Comparison of ENCODE assay signal across 8 cellular contexts in genomic region chr11:103202048-103202651, GRCh38.
DNase-seq lines count a peak whose midpoint lies in the region; ATAC-seq and TF ChIP-seq lines count a peak whose summit lies in the region.

No MANE protein-coding gene starts in this region.

- POLR2A ChIA-PET in CD8-positive, alpha-beta T cell (lab: Charles Lee) = no interaction called here

- H3K4me3 ChIP-seq in Karpas-422 (ENCODE audit: low read length) = no peak overlapping the region
- H3K4me3 ChIP-seq in kidney epithelial cell (ENCODE audit: low read depth, low read length) = no peak overlapping the region
- no peak overlapping the region for H3K4me3 ChIP-seq in CD8-positive, alpha-beta T cell (ENCODE audit: low read depth, low read length)

- no peaks in the 10 kb centered on the region for H3K79me2 ChIP-seq in Karpas-422 (ENCODE audit: low read length)

- no peaks in the 10 kb centered on the region for H3K9me3 Mint-ChIP-seq in Calu3 (ENCODE audit: low read depth, unreplicated experiment)
- no peaks in the 10 kb centered on the region for H3K9me3 Mint-ChIP-seq in CD8-positive, alpha-beta T cell

- H4K20me1 ChIP-seq in Karpas-422 (ENCODE audit: insufficient read depth, low read depth, low read length) = no peaks in the 10 kb centered on the region

- H3K4me2 ChIP-seq in Karpas-422 (ENCODE audit: low read depth, low read length, poor library complexity, severe bottlenecking) = no peak overlapping the region

- H3K27ac Mint-ChIP-seq in Calu3 (ENCODE audit: unreplicated experiment) = no peak overlapping the region
- H3K27ac Mint-ChIP-seq in CD8-positive, alpha-beta T cell = no peak overlapping the region

- no peaks in the 10 kb centered on the region for H3K36me3 ChIP-seq in Karpas-422 (ENCODE audit: insufficient read depth, low read length)
- H3K36me3 ChIP-seq in kidney epithelial cell (ENCODE audit: control insufficient read depth, insufficient read depth, low read length) = no peaks in the 10 kb centered on the region
- no peaks in the 10 kb centered on the region for H3K36me3 ChIP-seq in CD8-positive, alpha-beta T cell (ENCODE audit: insufficient read depth, low read length)

- CTCF ChIA-PET in Calu3 (lab: Charles Lee) = interaction anchor here (0.5 to 0.8 kb wide), 3 partner anchors 160 to 407 kb away, joined by 4 to 6 read pairs (median 4); no protein-coding TSS in a partner anchor
- CTCF ChIA-PET in CD8-positive, alpha-beta T cell (lab: Charles Lee) = no interaction called here

- DNase-seq in DMS53 treated with DMSO at 0.1 percent for 48 hours (lab: John Stamatoyannopoulos, UW; ENCODE audit: unreplicated experiment) (peak; percentile 71), Karpas-422 (peak; percentile 83), kidney epithelial cell (ENCODE audit: low read depth) (no peak), Calu3 (no peak)
- no peak for DNase-seq in stimulated activated CD4-positive, alpha-beta T cell treated with anti-CD3 and anti-CD28 coated beads, Interleukin-1b, Interleukin-23, amount 100 ng/mL, for 48 hours
- DNase-seq in CD8-positive, alpha-beta T cell = no peak

- no peaks in the 10 kb centered on the region for H3K27me3 Mint-ChIP-seq in Calu3 (ENCODE audit: unreplicated experiment)
- no peaks in the 10 kb centered on the region for H3K27me3 Mint-ChIP-seq in CD8-positive, alpha-beta T cell (ENCODE audit: low read depth)

- H3K4me3 Mint-ChIP-seq in Calu3 (ENCODE audit: low read depth, unreplicated experiment) = no peak overlapping the region
- H3K4me3 Mint-ChIP-seq in CD8-positive, alpha-beta T cell = no peak overlapping the region

- H3K9ac ChIP-seq in Karpas-422 (ENCODE audit: low read length) = no peak overlapping the region

- H2AFZ ChIP-seq in Karpas-422 (ENCODE audit: low read length) = no peak overlapping the region

- H3K36me3 Mint-ChIP-seq in Calu3 (ENCODE audit: insufficient read depth, unreplicated experiment) = no peaks in the 10 kb centered on the region
- peaks cover 2% of the 10 kb centered on the region for H3K36me3 Mint-ChIP-seq in CD8-positive, alpha-beta T cell

- H3K4me1 ChIP-seq in Karpas-422 (ENCODE audit: low read length) = no peaks in the 10 kb centered on the region
- no peaks in the 10 kb centered on the region for H3K4me1 ChIP-seq in CD8-positive, alpha-beta T cell (ENCODE audit: insufficient read depth, low read length)

- BruUV-seq in Calu3 (replicated peaks; lab: Mats Ljungman, UMichigan) = no TSS peak

- no peaks in the 10 kb centered on the region for H3K9me3 ChIP-seq in Karpas-422 (ENCODE audit: low read length)
- no peaks in the 10 kb centered on the region for H3K9me3 ChIP-seq in CD8-positive, alpha-beta T cell (ENCODE audit: low read length)

- TF ChIP-seq CTCF in VCaP (conservative IDR thresholded peaks at IDR 0.05) = peak; percentile 89
- peak; percentile 59 for TF ChIP-seq CTCF in kidney epithelial cell (IDR thresholded peaks at IDR 0.05; ENCODE audit: insufficient read depth, low read length, poor library complexity, severe bottlenecking)
- no peak for TF ChIP-seq CTCF in Calu3 (IDR thresholded peaks at IDR 0.05; ENCODE audit: unreplicated experiment)
- TF ChIP-seq CTCF in CD8-positive, alpha-beta T cell (IDR thresholded peaks at IDR 0.05) = no peak

- H3K4me1 Mint-ChIP-seq in Calu3 (ENCODE audit: low read depth, unreplicated experiment) = no peaks in the 10 kb centered on the region
- H3K4me1 Mint-ChIP-seq in CD8-positive, alpha-beta T cell (ENCODE audit: low read depth) = no peaks in the 10 kb centered on the region

- H3K27me3 ChIP-seq in Karpas-422 (ENCODE audit: low read length) (no peaks in the 10 kb centered on the region), kidney epithelial cell (ENCODE audit: control insufficient read depth, insufficient read depth, low read length) (no peaks in the 10 kb centered on the region)
- no peaks in the 10 kb centered on the region for H3K27me3 ChIP-seq in CD8-positive, alpha-beta T cell (ENCODE audit: insufficient read depth, low read length)

- H3K27ac ChIP-seq in Karpas-422 (ENCODE audit: low read length) = no peak overlapping the region
- H3K27ac ChIP-seq in VCaP = no peak overlapping the region
- H3K27ac ChIP-seq in CD8-positive, alpha-beta T cell (ENCODE audit: low read depth, low read length) = no peak overlapping the region

- H3K9me2 ChIP-seq in Karpas-422 (replicated peaks; ENCODE audit: insufficient read depth, low read length) = no peaks in the 10 kb centered on the region

- ATAC-seq in GM18870 (IDR thresholded peaks at IDR 0.05; ENCODE audit: unreplicated experiment) = no peak
- no peak for ATAC-seq in CD8-positive, alpha-beta T cell

- intact Hi-C loops in Calu3 (cut with micrococcal nuclease; ENCODE audit: unreplicated experiment) = loop anchor here (2.0 kb wide), 1 partner anchor 399 kb away; no protein-coding TSS in a partner anchor
- intact Hi-C loops in CD8-positive, alpha-beta T cell (cut with DNase I, micrococcal nuclease) = loop anchor here in 1 of 2 experiments (5.0 kb wide), 1 partner anchor 400 kb away; no protein-coding TSS in a partner anchor

Comparison
In these comparisons a context has a peak if more than half of its experiments do, and no peak if none do; other contexts are left out.
1. DNase-seq: peak in DMS53 treated with DMSO at 0.1 percent for 48 hours (single experiment) and Karpas-422 (single experiment); none in kidney epithelial cell (single experiment), Calu3 (single experiment), stimulated activated CD4-positive, alpha-beta T cell treated with anti-CD3 and anti-CD28 coated beads, Interleukin-1b, Interleukin-23, amount 100 ng/mL, for 48 hours (single experiment) and CD8-positive, alpha-beta T cell (0 of 7).
2. CTCF ChIP-seq: peak in VCaP (single experiment) and kidney epithelial cell (single experiment); none in Calu3 (single experiment) and CD8-positive, alpha-beta T cell (single experiment).